Comparison of ENCODE assay signal across 13 cellular contexts in genomic region chr1:97351846-97352245, GRCh38.
DNase-seq lines count a peak whose midpoint lies in the region; TF ChIP-seq lines count a peak whose summit lies in the region.
"Had no signal": no experiment of that assay in that cellular context is flagged by ENCODE, and none has a peak within 500 bp of the region (broad histone marks: within the 10 kb centered on the region; RNA-seq: fewer than 3 reads in every experiment).

No MANE protein-coding gene starts in this region.

- H3K9me3 ChIP-seq in breast epithelium = no peaks in the 10 kb centered on the region
- no peaks in the 10 kb centered on the region; the same call in 1 of the 2 replicates for H3K9me3 ChIP-seq in MG63
- no peaks in the 10 kb centered on the region for H3K9me3 ChIP-seq in HAP-1

- H3K36me3 ChIP-seq in breast epithelium (no peaks in the 10 kb centered on the region), MG63 (no peaks in the 10 kb centered on the region; the same call in 1 of the 2 replicates), HAP-1 (replicated peaks) (no peaks in the 10 kb centered on the region)

- POLR2A ChIA-PET in MCF 10A (lab: Yijun Ruan, JAX) = no interaction called here

- in situ Hi-C loops in HAP-1 (cut with MboI; ENCODE audit: low sequenced_read_pairs) = no loop called here

- H3K4me3 Mint-ChIP-seq in MCF 10A (ENCODE audit: unreplicated experiment) = no peak overlapping the region
- H3K4me3 Mint-ChIP-seq in endothelial cell (ENCODE audit: unreplicated experiment) = no peak overlapping the region
- H3K4me3 Mint-ChIP-seq in osteocyte (ENCODE audit: unreplicated experiment) = no peak overlapping the region
- H3K4me3 Mint-ChIP-seq: CD14-positive monocyte; CD8-positive, alpha-beta T cell had no signal

- H3K9me3 Mint-ChIP-seq in MCF 10A (ENCODE audit: unreplicated experiment) (no peaks in the 10 kb centered on the region), endothelial cell (ENCODE audit: unreplicated experiment) (no peaks in the 10 kb centered on the region), osteocyte (ENCODE audit: unreplicated experiment) (peaks cover 7% of the 10 kb centered on the region)
- H3K9me3 Mint-ChIP-seq: CD8-positive, alpha-beta T cell had no signal

- no peaks in the 10 kb centered on the region for H3K4me1 ChIP-seq in breast epithelium
- H3K4me1 ChIP-seq in HAP-1 = no peaks in the 10 kb centered on the region

- intact Hi-C loops in MCF 10A (cut with micrococcal nuclease) = no loop called here
- intact Hi-C loops in breast epithelium (cut with DNase I; ENCODE audit: low total_unique reads) = no loop called here

- peak overlapping the region; percentile 16 for H3K27ac Mint-ChIP-seq in MCF 10A (ENCODE audit: low read depth, unreplicated experiment)
- H3K27ac Mint-ChIP-seq in endothelial cell (ENCODE audit: unreplicated experiment) = peak overlapping the region; percentile 64
- H3K27ac Mint-ChIP-seq in osteocyte (ENCODE audit: unreplicated experiment) = peak overlapping the region; percentile 50
- H3K27ac Mint-ChIP-seq: CD8-positive, alpha-beta T cell had no signal

- no peak for DNase-seq in MCF 10A (ENCODE audit: unreplicated experiment)
- DNase-seq in breast epithelium (ENCODE audit: low spot score in 2 of 2) = no peak
- DNase-seq in endothelial cell (ENCODE audit: low spot score) = no peak
- DNase-seq in osteocyte (ENCODE audit: extremely low spot score, unreplicated experiment) = no peak
- DNase-seq in NCI-H1048 (lab: John Stamatoyannopoulos, UW) = no peak
- DNase-seq in MG63 = no peak
- no peak for DNase-seq in HAP-1 (ENCODE audit: low spot score in 2 of 2)
- DNase-seq in NCI-H82 (lab: John Stamatoyannopoulos, UW) = no peak
- DNase-seq: CD8-positive, alpha-beta T cell; COR-L47; DMS53 had no signal

- H3K4me3 ChIP-seq in breast epithelium = no peak overlapping the region
- H3K4me3 ChIP-seq in MG63 = no peak overlapping the region
- H3K4me3 ChIP-seq in HAP-1 = no peak overlapping the region

- BruUV-seq in MCF 10A (replicated peaks; lab: Mats Ljungman, UMichigan) = no TSS peak

- H3K4me1 Mint-ChIP-seq in MCF 10A (ENCODE audit: insufficient read depth, unreplicated experiment) = no peaks in the 10 kb centered on the region
- H3K4me1 Mint-ChIP-seq in endothelial cell (ENCODE audit: unreplicated experiment) = peaks cover 46% of the 10 kb centered on the region
- peaks cover 29% of the 10 kb centered on the region for H3K4me1 Mint-ChIP-seq in osteocyte (ENCODE audit: unreplicated experiment)
- H3K4me1 Mint-ChIP-seq: CD14-positive monocyte had no signal

- CTCF ChIA-PET in MCF 10A (lab: Yijun Ruan, JAX) = interaction anchor here (0.6 kb wide), 1 partner anchor 10 kb away, joined by 3 read pairs; no protein-coding TSS in a partner anchor

- H3K27me3 Mint-ChIP-seq in MCF 10A (ENCODE audit: insufficient read depth, unreplicated experiment) (no peaks in the 10 kb centered on the region), endothelial cell (ENCODE audit: unreplicated experiment) (no peaks in the 10 kb centered on the region), osteocyte (ENCODE audit: unreplicated experiment) (no peaks in the 10 kb centered on the region)

- H3K36me3 Mint-ChIP-seq in MCF 10A (ENCODE audit: insufficient read depth, unreplicated experiment) (peaks cover 6% of the 10 kb centered on the region), endothelial cell (ENCODE audit: low read depth, unreplicated experiment) (no peaks in the 10 kb centered on the region), osteocyte (ENCODE audit: unreplicated experiment) (peaks cover 12% of the 10 kb centered on the region)

- no peak for TF ChIP-seq POLR2A in breast epithelium (IDR thresholded peaks at IDR 0.05)

- no peaks in the 10 kb centered on the region for H3K27me3 ChIP-seq in breast epithelium
- no peaks in the 10 kb centered on the region for H3K27me3 ChIP-seq in MG63
- H3K27me3 ChIP-seq in HAP-1 (ENCODE audit: low read depth) = 0 out of 2 replicates have a peak, but pooled peaks cover 2% of the 10 kb centered on the region

- H3K27ac ChIP-seq in breast epithelium = no peak overlapping the region
- H3K27ac ChIP-seq: 22Rv1 had no signal

- TF ChIP-seq CTCF in MCF 10A (IDR thresholded peaks at IDR 0.05; ENCODE audit: unreplicated experiment) (no peak), breast epithelium (IDR thresholded peaks at IDR 0.05) (no peak), endothelial cell (IDR thresholded peaks at IDR 0.05; ENCODE audit: unreplicated experiment) (no peak), osteocyte (IDR thresholded peaks at IDR 0.05) (no peak)
